In the genomic region with DNA sequence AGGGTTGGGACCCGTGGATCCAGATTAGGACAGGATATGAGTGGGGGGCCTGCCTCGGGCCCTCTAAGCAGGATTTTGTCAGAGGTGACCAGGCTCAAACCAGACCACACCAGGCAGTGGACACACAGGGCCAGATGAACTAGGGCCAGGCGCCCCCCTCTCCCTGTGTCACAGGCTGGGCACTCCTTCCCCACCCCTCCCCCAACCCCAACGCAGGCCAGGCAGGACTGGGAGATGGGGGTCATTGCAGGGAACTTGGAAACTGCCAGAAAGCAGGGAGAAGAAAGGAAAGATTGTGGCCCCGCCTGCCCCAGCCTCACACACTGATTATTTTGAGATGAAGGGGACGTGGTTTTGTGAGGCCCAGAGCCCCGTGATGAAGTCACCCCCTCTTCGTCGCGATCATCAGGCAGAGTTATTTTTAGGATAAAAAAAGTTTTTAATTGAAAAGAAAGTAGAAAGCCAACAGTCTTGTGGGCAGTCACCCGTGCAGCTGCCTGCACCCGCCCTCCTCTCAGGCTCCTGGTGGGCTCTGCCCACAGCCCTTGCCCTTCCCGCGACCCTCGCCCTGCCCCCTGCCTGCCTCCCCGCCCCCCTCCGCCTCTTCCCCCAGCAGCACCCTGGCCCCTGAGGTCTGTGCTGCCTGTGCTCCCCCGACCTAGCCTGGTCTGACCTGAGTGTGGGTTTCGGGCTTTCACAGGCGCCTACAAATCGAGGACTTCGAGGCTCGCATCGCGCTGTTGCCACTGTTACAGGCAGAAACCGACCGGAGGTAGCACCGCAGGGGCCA, we compare ENCODE assay signal across 1 cellular context.
A peak's percentile ranks its signal among the peaks of the same experiment; 100 is the strongest.
TF ChIP-seq lines count a peak whose summit lies in the region.

No MANE protein-coding gene starts in this region.

TF ChIP-seq in GM12878, 131 proteins besides CTCF, POLR2A, EP300 and RAD21:
- TF ChIP-seq SMAD1 (IDR thresholded peaks at IDR 0.05; ENCODE audit: low read depth, partially characterized antibody) (no peak), CREB1 (IDR thresholded peaks at IDR 0.05; ENCODE audit: low read depth) (peak; percentile 44; the same call in 1 of the 2 replicates), SREBF2 (IDR thresholded peaks at IDR 0.05; ENCODE audit: low read length) (no peak), ZBED1 (IDR thresholded peaks at IDR 0.05; ENCODE audit: borderline replicate concordance) (peak; percentile 29; the same call in 1 of the 2 replicates), SUZ12 (IDR thresholded peaks at IDR 0.05; ENCODE audit: unreplicated experiment) (no peak), EED (IDR thresholded peaks at IDR 0.05; ENCODE audit: low read depth) (no peak), NFYA (IDR thresholded peaks at IDR 0.05; ENCODE audit: borderline replicate concordance, low read depth, low read length) (no peak), HDAC2 (IDR thresholded peaks at IDR 0.05) (no peak), CBFB (IDR thresholded peaks at IDR 0.05; ENCODE audit: low read depth) (no peak), SUPT20H (IDR thresholded peaks at IDR 0.05; ENCODE audit: borderline replicate concordance, control insufficient read depth, low read depth, low read length) (no peak), FOXM1 (IDR thresholded peaks at IDR 0.05; ENCODE audit: low read depth, low read length) (no peak), MYC (IDR thresholded peaks at IDR 0.05; ENCODE audit: insufficient read depth, insufficient read length, insufficient replicate concordance, low read length, severe bottlenecking) (no peak), SPI1 (IDR thresholded peaks at IDR 0.05; ENCODE audit: borderline replicate concordance, insufficient read depth, low read depth, low read length) (no peak), CHD2 (IDR thresholded peaks at IDR 0.05; ENCODE audit: borderline replicate concordance, low read depth, low read length) (peak; percentile 19; the same call in 1 of the 2 replicates), BHLHE40 (IDR thresholded peaks at IDR 0.05; ENCODE audit: borderline replicate concordance in 1 of 2, low read depth in 2 of 2, low read length in 1 of 2) (no peak), RUNX3 (IDR thresholded peaks at IDR 0.05; ENCODE audit: low read length) (peak; percentile 49; the same call in 1 of the 2 replicates), KDM1A (IDR thresholded peaks at IDR 0.05; ENCODE audit: borderline replicate concordance) (no peak), NFIC (IDR thresholded peaks at IDR 0.05; ENCODE audit: low read depth, low read length) (no peak), ZNF217 (IDR thresholded peaks at IDR 0.05) (no peak), ASH2L (IDR thresholded peaks at IDR 0.05; ENCODE audit: borderline replicate concordance, low read depth) (no peak), IRF4 (IDR thresholded peaks at IDR 0.05; ENCODE audit: low read depth, low read length) (no peak), ATF7 (IDR thresholded peaks at IDR 0.05; ENCODE audit: low read depth) (peak; percentile 47; the same call in 1 of the 2 replicates), MEF2B (IDR thresholded peaks at IDR 0.05; ENCODE audit: partially characterized antibody, poor library complexity, severe bottlenecking) (peak; percentile 47), ZNF24 (IDR thresholded peaks at IDR 0.05) (no peak), PAX8 (IDR thresholded peaks at IDR 0.05) (no peak), RBBP5 (conservative IDR thresholded peaks at IDR 0.05) (no peak), IKZF1 (conservative IDR thresholded peaks at IDR 0.05) (no peak), NR2C2 (IDR thresholded peaks at IDR 0.05; ENCODE audit: borderline replicate concordance, control insufficient read depth, insufficient read length, low read depth) (no peak), NR2C1 (IDR thresholded peaks at IDR 0.05) (no peak), MEF2A (IDR thresholded peaks at IDR 0.05; ENCODE audit: insufficient read depth, low read depth, low read length) (peak; percentile 65)
- TF ChIP-seq, protein P1, sequence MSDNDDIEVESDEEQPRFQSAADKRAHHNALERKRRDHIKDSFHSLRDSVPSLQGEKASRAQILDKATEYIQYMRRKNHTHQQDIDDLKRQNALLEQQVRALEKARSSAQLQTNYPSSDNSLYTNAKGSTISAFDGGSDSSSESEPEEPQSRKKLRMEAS (IDR thresholded peaks at IDR 0.05; ENCODE audit: low read depth, low read length), result no peak
- TF ChIP-seq, protein P2, sequence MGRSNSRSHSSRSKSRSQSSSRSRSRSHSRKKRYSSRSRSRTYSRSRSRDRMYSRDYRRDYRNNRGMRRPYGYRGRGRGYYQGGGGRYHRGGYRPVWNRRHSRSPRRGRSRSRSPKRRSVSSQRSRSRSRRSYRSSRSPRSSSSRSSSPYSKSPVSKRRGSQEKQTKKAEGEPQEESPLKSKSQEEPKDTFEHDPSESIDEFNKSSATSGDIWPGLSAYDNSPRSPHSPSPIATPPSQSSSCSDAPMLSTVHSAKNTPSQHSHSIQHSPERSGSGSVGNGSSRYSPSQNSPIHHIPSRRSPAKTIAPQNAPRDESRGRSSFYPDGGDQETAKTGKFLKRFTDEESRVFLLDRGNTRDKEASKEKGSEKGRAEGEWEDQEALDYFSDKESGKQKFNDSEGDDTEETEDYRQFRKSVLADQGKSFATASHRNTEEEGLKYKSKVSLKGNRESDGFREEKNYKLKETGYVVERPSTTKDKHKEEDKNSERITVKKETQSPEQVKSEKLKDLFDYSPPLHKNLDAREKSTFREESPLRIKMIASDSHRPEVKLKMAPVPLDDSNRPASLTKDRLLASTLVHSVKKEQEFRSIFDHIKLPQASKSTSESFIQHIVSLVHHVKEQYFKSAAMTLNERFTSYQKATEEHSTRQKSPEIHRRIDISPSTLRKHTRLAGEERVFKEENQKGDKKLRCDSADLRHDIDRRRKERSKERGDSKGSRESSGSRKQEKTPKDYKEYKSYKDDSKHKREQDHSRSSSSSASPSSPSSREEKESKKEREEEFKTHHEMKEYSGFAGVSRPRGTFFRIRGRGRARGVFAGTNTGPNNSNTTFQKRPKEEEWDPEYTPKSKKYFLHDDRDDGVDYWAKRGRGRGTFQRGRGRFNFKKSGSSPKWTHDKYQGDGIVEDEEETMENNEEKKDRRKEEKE (IDR thresholded peaks at IDR 0.05), result no peak
- TF ChIP-seq, protein P3, sequence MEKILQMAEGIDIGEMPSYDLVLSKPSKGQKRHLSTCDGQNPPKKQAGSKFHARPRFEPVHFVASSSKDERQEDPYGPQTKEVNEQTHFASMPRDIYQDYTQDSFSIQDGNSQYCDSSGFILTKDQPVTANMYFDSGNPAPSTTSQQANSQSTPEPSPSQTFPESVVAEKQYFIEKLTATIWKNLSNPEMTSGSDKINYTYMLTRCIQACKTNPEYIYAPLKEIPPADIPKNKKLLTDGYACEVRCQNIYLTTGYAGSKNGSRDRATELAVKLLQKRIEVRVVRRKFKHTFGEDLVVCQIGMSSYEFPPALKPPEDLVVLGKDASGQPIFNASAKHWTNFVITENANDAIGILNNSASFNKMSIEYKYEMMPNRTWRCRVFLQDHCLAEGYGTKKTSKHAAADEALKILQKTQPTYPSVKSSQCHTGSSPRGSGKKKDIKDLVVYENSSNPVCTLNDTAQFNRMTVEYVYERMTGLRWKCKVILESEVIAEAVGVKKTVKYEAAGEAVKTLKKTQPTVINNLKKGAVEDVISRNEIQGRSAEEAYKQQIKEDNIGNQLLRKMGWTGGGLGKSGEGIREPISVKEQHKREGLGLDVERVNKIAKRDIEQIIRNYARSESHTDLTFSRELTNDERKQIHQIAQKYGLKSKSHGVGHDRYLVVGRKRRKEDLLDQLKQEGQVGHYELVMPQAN (conservative IDR thresholded peaks at IDR 0.05), result no peak
- TF ChIP-seq, protein P4, sequence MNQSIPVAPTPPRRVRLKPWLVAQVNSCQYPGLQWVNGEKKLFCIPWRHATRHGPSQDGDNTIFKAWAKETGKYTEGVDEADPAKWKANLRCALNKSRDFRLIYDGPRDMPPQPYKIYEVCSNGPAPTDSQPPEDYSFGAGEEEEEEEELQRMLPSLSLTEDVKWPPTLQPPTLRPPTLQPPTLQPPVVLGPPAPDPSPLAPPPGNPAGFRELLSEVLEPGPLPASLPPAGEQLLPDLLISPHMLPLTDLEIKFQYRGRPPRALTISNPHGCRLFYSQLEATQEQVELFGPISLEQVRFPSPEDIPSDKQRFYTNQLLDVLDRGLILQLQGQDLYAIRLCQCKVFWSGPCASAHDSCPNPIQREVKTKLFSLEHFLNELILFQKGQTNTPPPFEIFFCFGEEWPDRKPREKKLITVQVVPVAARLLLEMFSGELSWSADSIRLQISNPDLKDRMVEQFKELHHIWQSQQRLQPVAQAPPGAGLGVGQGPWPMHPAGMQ (IDR thresholded peaks at IDR 0.05; ENCODE audit: borderline replicate concordance), result no peak
- TF ChIP-seq, protein P5, sequence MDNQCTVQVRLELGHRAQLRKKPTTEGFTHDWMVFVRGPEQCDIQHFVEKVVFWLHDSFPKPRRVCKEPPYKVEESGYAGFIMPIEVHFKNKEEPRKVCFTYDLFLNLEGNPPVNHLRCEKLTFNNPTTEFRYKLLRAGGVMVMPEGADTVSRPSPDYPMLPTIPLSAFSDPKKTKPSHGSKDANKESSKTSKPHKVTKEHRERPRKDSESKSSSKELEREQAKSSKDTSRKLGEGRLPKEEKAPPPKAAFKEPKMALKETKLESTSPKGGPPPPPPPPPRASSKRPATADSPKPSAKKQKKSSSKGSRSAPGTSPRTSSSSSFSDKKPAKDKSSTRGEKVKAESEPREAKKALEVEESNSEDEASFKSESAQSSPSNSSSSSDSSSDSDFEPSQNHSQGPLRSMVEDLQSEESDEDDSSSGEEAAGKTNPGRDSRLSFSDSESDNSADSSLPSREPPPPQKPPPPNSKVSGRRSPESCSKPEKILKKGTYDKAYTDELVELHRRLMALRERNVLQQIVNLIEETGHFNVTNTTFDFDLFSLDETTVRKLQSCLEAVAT (IDR thresholded peaks at IDR 0.05), result no peak; the same call in 1 of the 2 replicates
- TF ChIP-seq, protein P6, sequence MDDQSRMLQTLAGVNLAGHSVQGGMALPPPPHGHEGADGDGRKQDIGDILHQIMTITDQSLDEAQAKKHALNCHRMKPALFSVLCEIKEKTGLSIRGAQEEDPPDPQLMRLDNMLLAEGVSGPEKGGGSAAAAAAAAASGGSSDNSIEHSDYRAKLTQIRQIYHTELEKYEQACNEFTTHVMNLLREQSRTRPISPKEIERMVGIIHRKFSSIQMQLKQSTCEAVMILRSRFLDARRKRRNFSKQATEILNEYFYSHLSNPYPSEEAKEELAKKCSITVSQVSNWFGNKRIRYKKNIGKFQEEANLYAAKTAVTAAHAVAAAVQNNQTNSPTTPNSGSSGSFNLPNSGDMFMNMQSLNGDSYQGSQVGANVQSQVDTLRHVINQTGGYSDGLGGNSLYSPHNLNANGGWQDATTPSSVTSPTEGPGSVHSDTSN (IDR thresholded peaks at IDR 0.05; ENCODE audit: insufficient replicate concordance, low read depth, low read length), result no peak
- TF ChIP-seq, protein P7, sequence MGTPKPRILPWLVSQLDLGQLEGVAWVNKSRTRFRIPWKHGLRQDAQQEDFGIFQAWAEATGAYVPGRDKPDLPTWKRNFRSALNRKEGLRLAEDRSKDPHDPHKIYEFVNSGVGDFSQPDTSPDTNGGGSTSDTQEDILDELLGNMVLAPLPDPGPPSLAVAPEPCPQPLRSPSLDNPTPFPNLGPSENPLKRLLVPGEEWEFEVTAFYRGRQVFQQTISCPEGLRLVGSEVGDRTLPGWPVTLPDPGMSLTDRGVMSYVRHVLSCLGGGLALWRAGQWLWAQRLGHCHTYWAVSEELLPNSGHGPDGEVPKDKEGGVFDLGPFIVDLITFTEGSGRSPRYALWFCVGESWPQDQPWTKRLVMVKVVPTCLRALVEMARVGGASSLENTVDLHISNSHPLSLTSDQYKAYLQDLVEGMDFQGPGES (IDR thresholded peaks at IDR 0.05), result no peak
